In genomic region chr13:109348514-109349340, GRCh38 we compare ENCODE assay signal across 20 cellular contexts.
DNase-seq lines count a peak whose midpoint lies in the region; TF ChIP-seq lines count a peak whose summit lies in the region.
"Had no signal": no experiment of that assay in that cellular context is flagged by ENCODE, and none has a peak within 500 bp of the region (broad histone marks: within the 10 kb centered on the region; RNA-seq: fewer than 3 reads in every experiment).

No MANE protein-coding gene starts in this region.

- H3K9me3 Mint-ChIP-seq in chondrocyte (ENCODE audit: low read depth): peaks cover 8% of the 10 kb centered on the region
- H3K9me3 Mint-ChIP-seq: stimulated activated memory B cell treated with anti-CD40 and anti-IgM and Interleukin-4, amounts not matched to agents 10 μg/mL and 1 μg/mL and 100 μg/mL, for 72 hours had no signal

- H3K23ac ChIP-seq in mesenchymal stem cell (ENCODE audit: low read length in 2 of 2): no peak overlapping the region

- H3K4me1 ChIP-seq in mesenchymal stem cell (ENCODE audit: control insufficient read depth, insufficient read depth, low read depth, low read length): peaks cover 11% of the 10 kb centered on the region
- H3K4me1 ChIP-seq: ascending aorta; BLaER1 treated with 17β-estradiol and CSF1 and Interleukin-3, amounts not matched to agents 10 nM and 100 nM; sigmoid colon; upper lobe of left lung had no signal

- peaks cover 32% of the 10 kb centered on the region for H3K4me1 Mint-ChIP-seq in chondrocyte (ENCODE audit: low read depth)
- H3K4me1 Mint-ChIP-seq: stimulated activated memory B cell treated with anti-CD40 and anti-IgM and Interleukin-4, amounts not matched to agents 10 μg/mL and 1 μg/mL and 100 μg/mL, for 72 hours had no signal

- H4K91ac ChIP-seq in mesenchymal stem cell (ENCODE audit: low read length): no peak overlapping the region

- no peak overlapping the region for H2BK5ac ChIP-seq in mesenchymal stem cell (ENCODE audit: low read depth, low read length, poor library complexity, severe bottlenecking)

- H3K4me3 ChIP-seq in mesenchymal stem cell (ENCODE audit: insufficient read depth in 1 of 2, low read depth in 1 of 2, low read length in 2 of 2): no peak overlapping the region
- H3K4me3 ChIP-seq: ascending aorta; BLaER1 treated with 17β-estradiol and CSF1 and Interleukin-3, amounts not matched to agents 10 nM and 100 nM; sigmoid colon; upper lobe of left lung had no signal

- H3K4me2 ChIP-seq in mesenchymal stem cell (ENCODE audit: low read length, poor library complexity, severe bottlenecking): no peak overlapping the region
- H3K4me2 ChIP-seq: BLaER1 treated with 17β-estradiol and CSF1 and Interleukin-3, amounts not matched to agents 10 nM and 100 nM had no signal

- no peak overlapping the region for H3K18ac ChIP-seq in mesenchymal stem cell (ENCODE audit: low read depth in 1 of 2, low read length in 2 of 2)

- DNase-seq in ELR (ENCODE audit: low read depth) (peak; percentile 87), NCI-H226 (peak; percentile 41), chondrocyte (ENCODE audit: low spot score) (no peak), mesenchymal stem cell (peak; percentile 45), MV-4-11 (lab: John Stamatoyannopoulos, UW) (no peak), cerebellar nuclear complex (lab: John Stamatoyannopoulos, UW) (no peak), NCI-H2107 (lab: John Stamatoyannopoulos, UW) (no peak), GM13977 (ENCODE audit: low spot score) (no peak)
- DNase-seq: activated CD8-positive, alpha-beta memory T cell treated with anti-CD3 and anti-CD28 coated beads for 24 hours; activated effector memory CD4-positive, alpha-beta T cell treated with Interleukin-2 at 50 U/mL for 16 hours; DMS79 treated with DMSO at 0.1 percent for 48 hours; KG1; NCI-H1436 treated with DMSO at 0.1 percent for 48 hours; NCI-H510A; sigmoid colon; upper lobe of left lung had no signal

- H4K8ac ChIP-seq in mesenchymal stem cell (ENCODE audit: low read length): no peak overlapping the region

- peak overlapping the region; percentile 65 for H3K27ac Mint-ChIP-seq in chondrocyte (ENCODE audit: unreplicated experiment)
- H3K27ac Mint-ChIP-seq: stimulated activated memory B cell treated with anti-CD40 and anti-IgM and Interleukin-4, amounts not matched to agents 10 μg/mL and 1 μg/mL and 100 μg/mL, for 72 hours had no signal

- H3K79me1 ChIP-seq in mesenchymal stem cell (replicated peaks; ENCODE audit: low read length, poor library complexity, severe bottlenecking): no peaks in the 10 kb centered on the region

- H3K9me3 ChIP-seq in mesenchymal stem cell (ENCODE audit: control insufficient read depth, low read length): no peaks in the 10 kb centered on the region
- H3K9me3 ChIP-seq: ascending aorta, sigmoid colon, upper lobe of left lung had no signal

- no peak overlapping the region for H3K9ac ChIP-seq in mesenchymal stem cell (ENCODE audit: low read length)
- H3K9ac ChIP-seq: BLaER1 treated with 17β-estradiol and CSF1 and Interleukin-3, amounts not matched to agents 10 nM and 100 nM had no signal

- no peak overlapping the region for H2BK12ac ChIP-seq in mesenchymal stem cell (ENCODE audit: low read length in 2 of 2)

- H2AFZ ChIP-seq in mesenchymal stem cell (ENCODE audit: low read depth, low read length): no peak overlapping the region

- H3K36me3 Mint-ChIP-seq in chondrocyte (ENCODE audit: low read depth): no peaks in the 10 kb centered on the region
- H3K36me3 Mint-ChIP-seq: stimulated activated memory B cell treated with anti-CD40 and anti-IgM and Interleukin-4, amounts not matched to agents 10 μg/mL and 1 μg/mL and 100 μg/mL, for 72 hours had no signal

- WGBS in mesenchymal stem cell: no CpG with 5 or more reads among the region's 3 CpGs

- no peak overlapping the region for H2BK120ac ChIP-seq in mesenchymal stem cell (ENCODE audit: low read depth, low read length)

- no peak for TF ChIP-seq CTCF in chondrocyte (IDR thresholded peaks at IDR 0.05)
- TF ChIP-seq CTCF in GM13977 (IDR thresholded peaks at IDR 0.05; ENCODE audit: extremely low read depth, insufficient read depth, missing control alignments): no peak

- no peak overlapping the region for H3K4me3 Mint-ChIP-seq in chondrocyte (ENCODE audit: unreplicated experiment)
- H3K4me3 Mint-ChIP-seq: stimulated activated memory B cell treated with anti-CD40 and anti-IgM and Interleukin-4, amounts not matched to agents 10 μg/mL and 1 μg/mL and 100 μg/mL, for 72 hours had no signal

- in situ Hi-C loops in GM13977 (cut with MboI; ENCODE audit: low pct_unique_long_range_greater_than_20kb, low sequenced_read_pairs, unreplicated experiment): no loop called here

- H3K27ac ChIP-seq in mesenchymal stem cell (ENCODE audit: low read length, poor library complexity, severe bottlenecking): no peak overlapping the region
- H3K27ac ChIP-seq: ascending aorta; BLaER1 treated with 17β-estradiol and CSF1 and Interleukin-3, amounts not matched to agents 10 nM and 100 nM; sigmoid colon; upper lobe of left lung; VCaP had no signal

- H3K27me3 Mint-ChIP-seq in chondrocyte (ENCODE audit: low read depth): no peaks in the 10 kb centered on the region

- no peak overlapping the region for H2BK15ac ChIP-seq in mesenchymal stem cell (ENCODE audit: low read depth, poor library complexity, severe bottlenecking)

- no peaks in the 10 kb centered on the region for H3K27me3 ChIP-seq in mesenchymal stem cell (ENCODE audit: control insufficient read depth in 1 of 2, insufficient read depth in 1 of 2, low read length in 2 of 2)
- H3K27me3 ChIP-seq: ascending aorta; BLaER1 treated with 17β-estradiol and CSF1 and Interleukin-3, amounts not matched to agents 10 nM and 100 nM; sigmoid colon; upper lobe of left lung had no signal

- no peak overlapping the region for H3K4ac ChIP-seq in mesenchymal stem cell (ENCODE audit: low read depth in 1 of 2, low read length in 2 of 2)

- no peaks in the 10 kb centered on the region for H3K36me3 ChIP-seq in mesenchymal stem cell (ENCODE audit: control insufficient read depth in 1 of 2, insufficient read depth in 2 of 2, low read depth in 1 of 2, low read length in 2 of 2)
- H3K36me3 ChIP-seq: ascending aorta; BLaER1 treated with 17β-estradiol and CSF1 and Interleukin-3, amounts not matched to agents 10 nM and 100 nM; sigmoid colon; upper lobe of left lung had no signal

- no peak overlapping the region for H2AK5ac ChIP-seq in mesenchymal stem cell (ENCODE audit: low read length, severe bottlenecking)

- no peak overlapping the region for H3K14ac ChIP-seq in mesenchymal stem cell (ENCODE audit: low read length in 2 of 2)

Comparison
In these comparisons a context has a peak if more than half of its experiments do, and no peak if none do; other contexts are left out.
1. DNase-seq: peak in ELR (single experiment), NCI-H226 (single experiment) and mesenchymal stem cell (single experiment); none in chondrocyte (single experiment), MV-4-11 (single experiment), cerebellar nuclear complex (0 of 2), NCI-H2107 (single experiment) and GM13977 (single experiment).